8 cellular contexts compared by ENCODE assay signal in genomic region chr15:90266061-90266431, GRCh38. TPM values are rescaled to one million over a fixed set of nuclear protein-coding genes. Genes with fewer than 3 reads are reported as not detected.
DNase-seq lines count a peak whose midpoint lies in the region; ATAC-seq, FAIRE-seq and TF ChIP-seq lines count a peak whose summit lies in the region.

No MANE protein-coding gene starts in this region.

- FAIRE-seq in H1 (lab: Jason Lieb, UNC) = no peak

- no peak for TF ChIP-seq POLR2A in H1 (IDR thresholded peaks at IDR 0.05; ENCODE audit: control extremely low read depth in 1 of 2, low read depth in 2 of 2, low read length in 2 of 2)

- TF ChIP-seq EP300 in H1 (IDR thresholded peaks at IDR 0.05; ENCODE audit: borderline replicate concordance in 1 of 2, low read depth in 2 of 2, low read length in 2 of 2) = no peak

- H3K23me2 ChIP-seq in H1 (ENCODE audit: low read depth, low read length) = peaks cover 10% of the 10 kb centered on the region

- H3K4me1 ChIP-seq in BLaER1 treated with 17β-estradiol and CSF1 and Interleukin-3, amounts not matched to agents 10 nM and 100 nM = peaks cover 52 to 70% (median 61%) of the 10 kb centered on the region in 10 experiments
- peaks cover 0 to 15% (median 7%) of the 10 kb centered on the region in 4 experiments; a peak in 5 of 7 replicates for H3K4me1 ChIP-seq in H1 (replicated peaks in 1 of 4; ENCODE audit: control insufficient read depth in 3 of 4, insufficient read depth in 4 of 4, low read length in 3 of 4)

- peaks cover 13 to 43% (median 42%) of the 10 kb centered on the region in 11 experiments for H3K36me3 ChIP-seq in BLaER1 treated with 17β-estradiol and CSF1 and Interleukin-3, amounts not matched to agents 10 nM and 100 nM
- peaks cover 0 to 24% (median 9%) of the 10 kb centered on the region in 4 experiments; a peak in 6 of 8 replicates for H3K36me3 ChIP-seq in H1 (ENCODE audit: control insufficient read depth in 2 of 4, insufficient read depth in 4 of 4, low read length in 3 of 4)

- peak overlapping the region; percentile 26; the same call in 1 of the 2 replicates for H2AFZ ChIP-seq in H1 (ENCODE audit: low read length)

- ATAC-seq in GM19438 (IDR thresholded peaks at IDR 0.05; ENCODE audit: low read depth, unreplicated experiment) = peak; percentile 17
- ATAC-seq in GM18520 (IDR thresholded peaks at IDR 0.05; ENCODE audit: unreplicated experiment) = no peak

- no peak overlapping the region for H3K14ac ChIP-seq in H1 (ENCODE audit: insufficient read length)

- peak overlapping the region; percentile 86 to 97 (median 94) for H3K27ac ChIP-seq in BLaER1 treated with 17β-estradiol and CSF1 and Interleukin-3, amounts not matched to agents 10 nM and 100 nM
- H3K27ac ChIP-seq in H1 (ENCODE audit: low read depth, low read length) = peak overlapping the region; percentile 88

- no peaks in the 10 kb centered on the region for H3K27me3 ChIP-seq in BLaER1 treated with 17β-estradiol and CSF1 and Interleukin-3, amounts not matched to agents 10 nM and 100 nM
- H3K27me3 ChIP-seq in H1 (replicated peaks in 1 of 4; ENCODE audit: control insufficient read depth in 3 of 4, extremely low read depth in 1 of 4, insufficient read depth in 3 of 4, low read length in 3 of 4) = no peaks in the 10 kb centered on the region

- peak overlapping the region; percentile 27 for H4K5ac ChIP-seq in H1 (ENCODE audit: insufficient read length, low read depth, low read length)

- no peak overlapping the region for H2BK20ac ChIP-seq in H1 (ENCODE audit: low read length)

- peak overlapping the region; percentile 97 for H2BK12ac ChIP-seq in H1 (ENCODE audit: low read depth, low read length)

- POLR2A ChIA-PET in H1 (lab: Charles Lee; ENCODE audit: partially characterized antibody) = interaction anchor here (0.6 to 1.2 kb wide), 13 partner anchors 8 to 692 kb away, joined by 3 to 6 read pairs (median 3); partner anchors contain the start of gene TTLL13

- CTCF ChIA-PET in H1 (lab: Charles Lee; ENCODE audit: partially characterized antibody) = interaction anchor here (1.0 to 2.2 kb wide), 3 partner anchors 10 to 32 kb away, joined by 4 to 8 read pairs (median 4); partner anchors contain the start of genes CIB1 and GDPGP1

- H4K8ac ChIP-seq in H1 (ENCODE audit: extremely low read depth, insufficient read depth, low read length) = peak overlapping the region; percentile 96

- no peak for TF ChIP-seq CTCF in H1 (IDR thresholded peaks at IDR 0.05; ENCODE audit: control extremely low read depth in 1 of 3, insufficient read depth in 1 of 3, low read depth in 1 of 3, low read length in 3 of 3)

- peaks cover 12 to 55% of the 10 kb centered on the region in 2 experiments for H3K79me2 ChIP-seq in H1 (ENCODE audit: control insufficient read depth in 1 of 2, insufficient read depth in 2 of 2, low read length in 2 of 2)

- no peak for TF ChIP-seq RAD21 in H1 (IDR thresholded peaks at IDR 0.05 in 1 of 2, conservative IDR thresholded peaks at IDR 0.05 in 1 of 2; ENCODE audit: low read depth in 2 of 2, low read length in 2 of 2)

- H3K4me3 ChIP-seq in BLaER1 treated with 17β-estradiol and CSF1 and Interleukin-3, amounts not matched to agents 10 nM and 100 nM = peak overlapping the region; percentile 69 to 90 (median 77)
- H3K4me3 ChIP-seq in H1 (ENCODE audit: extremely low read depth in 1 of 4, insufficient read depth in 2 of 4, low read depth in 3 of 4, low read length in 4 of 4) = peak overlapping the region; percentile 76 to 95 (median 87)

- WGBS in H1 (ENCODE audit: extremely low coverage in 1 of 2, insufficient coverage in 1 of 2, insufficient read length in 1 of 2, insufficient replicate concordance in 2 of 2, low coverage in 1 of 2, low lambda C conversion rate in 2 of 2, missing lambda C conversion rate in 1 of 2), 2 experiments = 1% methylated on average over 16 of the region's 16 CpGs; no CpG with 5 or more reads in 1 of the 2 experiments

- DNase-seq in LoVo (ENCODE audit: low spot score) (peak; percentile 35), H1 (ENCODE audit: low read depth in 1 of 2, low spot score in 2 of 2) (peak in 1 of 2 experiments; percentile 70), mucosa of gallbladder (ENCODE audit: low spot score) (peak; percentile 35)
- peak; percentile 62 for DNase-seq in activated CD4-positive, alpha-beta T cell treated with anti-CD3 and anti-CD28 coated beads for 48 hours
- DNase-seq in stimulated activated naive CD4-positive, alpha-beta T cell treated with Interleukin-2 at 50 U/mL for 16 hours (lab: John Stamatoyannopoulos, UW) = peak; percentile 28

- H3K4ac ChIP-seq in H1 (replicated peaks; ENCODE audit: insufficient read length, low read depth, low read length) = peak overlapping the region; percentile 96

- peak overlapping the region; percentile 84 to 99 (median 96) for H3K4me2 ChIP-seq in BLaER1 treated with 17β-estradiol and CSF1 and Interleukin-3, amounts not matched to agents 10 nM and 100 nM
- peak overlapping the region; percentile 74 to 94 for H3K4me2 ChIP-seq in H1 (ENCODE audit: insufficient read depth in 1 of 2, low read depth in 2 of 2, low read length in 2 of 2)

- H3K18ac ChIP-seq in H1 (ENCODE audit: extremely low read depth, low read length) = peak overlapping the region; percentile 96

- peak overlapping the region; percentile 61; the same call in 1 of the 2 replicates for H2BK15ac ChIP-seq in H1 (ENCODE audit: low read length)

- H2AK5ac ChIP-seq in H1 (ENCODE audit: low read depth, low read length) = no peak overlapping the region

- no peaks in the 10 kb centered on the region for H3K9me3 ChIP-seq in BLaER1 treated with 17β-estradiol and CSF1 and Interleukin-3, amounts not matched to agents 10 nM and 100 nM (replicated peaks in 1 of 11)
- no peaks in the 10 kb centered on the region for H3K9me3 ChIP-seq in H1 (ENCODE audit: insufficient read depth in 2 of 2, low read depth in 1 of 2, low read length in 1 of 2)

- no peak overlapping the region for H2BK120ac ChIP-seq in H1 (replicated peaks; ENCODE audit: low read depth, low read length)

- H3K9ac ChIP-seq in BLaER1 treated with 17β-estradiol and CSF1 and Interleukin-3, amounts not matched to agents 10 nM and 100 nM = peak overlapping the region; percentile 83 to 96 (median 93)
- peak overlapping the region in 3 of 4 experiments; percentile 87 to 95 (median 92); a peak in 6 of 7 replicates for H3K9ac ChIP-seq in H1 (replicated peaks in 1 of 4; ENCODE audit: extremely low read depth in 1 of 4, low read depth in 3 of 4, low read length in 3 of 4)

- peaks cover 5% of the 10 kb centered on the region for H3K79me1 ChIP-seq in H1 (ENCODE audit: low read depth, low read length)

- H3K56ac ChIP-seq in H1 (replicated peaks; ENCODE audit: insufficient read length, low read depth, low read length) = peak overlapping the region; percentile 93

- peak overlapping the region; percentile 100 for H2BK5ac ChIP-seq in H1 (ENCODE audit: low read depth, low read length)

- H4K20me1 ChIP-seq in BLaER1 treated with 17β-estradiol and CSF1 and Interleukin-3, amounts not matched to agents 10 nM and 100 nM = peaks cover 19 to 49% (median 45%) of the 10 kb centered on the region in 11 experiments; a peak in 20 of 22 replicates
- peaks cover 0 to 7% of the 10 kb centered on the region in 2 experiments for H4K20me1 ChIP-seq in H1 (replicated peaks in 1 of 2; ENCODE audit: control insufficient read depth in 1 of 2, insufficient read depth in 2 of 2, low read length in 2 of 2)

- H4K91ac ChIP-seq in H1 (replicated peaks; ENCODE audit: insufficient read length, low read length) = peak overlapping the region; percentile 5

- no peak overlapping the region for H3K23ac ChIP-seq in H1 (ENCODE audit: insufficient read length)

RNA-seq across cellular contexts. Expression of gene NGRN, which starts 0.6 kb away (rescaled TPM):
- total RNA-seq in H1 (2021; fragmentation: NEBNext Ultra II Directional; extraction: Animal tissue kit (Norgen Biotek cat#: 25700)) = 101 and 102 TPM in 2 replicates
- polyA plus RNA-seq in H1 (2011; rRNA removed) = 59.4 and 60.1 TPM in 2 replicates
- 79.9 TPM for polyA plus RNA-seq in H1 (2011; cell fraction: cytosol; rRNA removed)
- 44.8 TPM for polyA plus RNA-seq in H1 (2011; cell fraction: nucleus; rRNA removed)
- 65.6 to 86.2 TPM (median 72.5 TPM) in 4 replicates for polyA plus RNA-seq in H1 (2012, experiment 1 of 2)
- polyA plus RNA-seq in H1 (2012, experiment 2 of 2) = 48.2 TPM
- 61.7 TPM for polyA plus RNA-seq in H1 (2013, experiment 1 of 2)
- 61.3 TPM for polyA plus RNA-seq in H1 (2013, experiment 2 of 2)
- 50.6 and 54.8 TPM in 2 replicates for polyA minus RNA-seq in H1 (2011; rRNA and poly(A)+ RNA removed)
- 22.3 TPM for polyA minus RNA-seq in H1 (2011; cell fraction: cytosol; rRNA and poly(A)+ RNA removed)
- polyA minus RNA-seq in H1 (2011; cell fraction: nucleus; rRNA and poly(A)+ RNA removed) = 29.1 TPM
- 91.8 TPM for total RNA-seq in mucosa of gallbladder

RNA-seq across cellular contexts. Expression of gene TTLL13, which starts 16.7 kb away (rescaled TPM):
- 0.19 TPM in 1 of 2 replicates, not detected in the other for total RNA-seq in H1 (2021; fragmentation: NEBNext Ultra II Directional; extraction: Animal tissue kit (Norgen Biotek cat#: 25700))
- 0.03 and 0.05 TPM in 2 replicates for polyA plus RNA-seq in H1 (2011; rRNA removed)
- polyA plus RNA-seq in H1 (2011; cell fraction: cytosol; rRNA removed) = not detected
- 0.16 TPM for polyA plus RNA-seq in H1 (2011; cell fraction: nucleus; rRNA removed)
- 0.39 TPM in 1 of 4 replicates, not detected in the others for polyA plus RNA-seq in H1 (2012, experiment 1 of 2)
- polyA plus RNA-seq in H1 (2012, experiment 2 of 2) = not detected
- 0.02 TPM for polyA plus RNA-seq in H1 (2013, experiment 1 of 2)
- polyA plus RNA-seq in H1 (2013, experiment 2 of 2) = 0.04 TPM
- polyA minus RNA-seq in H1 (2011; rRNA and poly(A)+ RNA removed) = 0.09 and 0.27 TPM in 2 replicates
- not detected for polyA minus RNA-seq in H1 (2011; cell fraction: cytosol; rRNA and poly(A)+ RNA removed)
- polyA minus RNA-seq in H1 (2011; cell fraction: nucleus; rRNA and poly(A)+ RNA removed) = not detected
- total RNA-seq in mucosa of gallbladder = 0.32 TPM

RNA-seq across cellular contexts. Expression of gene GDPGP1, which starts 32.0 kb away (rescaled TPM):
- total RNA-seq in H1 (2021; fragmentation: NEBNext Ultra II Directional; extraction: Animal tissue kit (Norgen Biotek cat#: 25700)) = 3.7 and 5.6 TPM in 2 replicates
- polyA plus RNA-seq in H1 (2011; rRNA removed) = 1.8 and 3.0 TPM in 2 replicates
- polyA plus RNA-seq in H1 (2011; cell fraction: cytosol; rRNA removed) = 2.1 TPM
- 4.1 TPM for polyA plus RNA-seq in H1 (2011; cell fraction: nucleus; rRNA removed)
- 2.3 to 4.1 TPM (median 3.7 TPM) in 4 replicates for polyA plus RNA-seq in H1 (2012, experiment 1 of 2)
- polyA plus RNA-seq in H1 (2012, experiment 2 of 2) = 2.6 TPM
- 1.9 TPM for polyA plus RNA-seq in H1 (2013, experiment 1 of 2)
- 1.5 TPM for polyA plus RNA-seq in H1 (2013, experiment 2 of 2)
- 9.6 and 10.3 TPM in 2 replicates for polyA minus RNA-seq in H1 (2011; rRNA and poly(A)+ RNA removed)
- 4.4 TPM for polyA minus RNA-seq in H1 (2011; cell fraction: cytosol; rRNA and poly(A)+ RNA removed)
- 9.9 TPM for polyA minus RNA-seq in H1 (2011; cell fraction: nucleus; rRNA and poly(A)+ RNA removed)
- 12.6 TPM for total RNA-seq in mucosa of gallbladder

RNA-seq across cellular contexts. Expression of gene CIB1, which starts 32.3 kb away (rescaled TPM):
- 26.0 and 29.1 TPM in 2 replicates for total RNA-seq in H1 (2021; fragmentation: NEBNext Ultra II Directional; extraction: Animal tissue kit (Norgen Biotek cat#: 25700))
- polyA plus RNA-seq in H1 (2011; rRNA removed) = 50.4 and 63.5 TPM in 2 replicates
- polyA plus RNA-seq in H1 (2011; cell fraction: cytosol; rRNA removed) = 38.4 TPM
- polyA plus RNA-seq in H1 (2011; cell fraction: nucleus; rRNA removed) = 45.0 TPM
- polyA plus RNA-seq in H1 (2012, experiment 1 of 2) = 23.9 to 40.2 TPM (median 38.3 TPM) in 4 replicates
- polyA plus RNA-seq in H1 (2012, experiment 2 of 2) = 39.5 TPM
- 34.1 TPM for polyA plus RNA-seq in H1 (2013, experiment 1 of 2)
- polyA plus RNA-seq in H1 (2013, experiment 2 of 2) = 34.8 TPM
- 11.5 and 15.4 TPM in 2 replicates for polyA minus RNA-seq in H1 (2011; rRNA and poly(A)+ RNA removed)
- 10.4 TPM for polyA minus RNA-seq in H1 (2011; cell fraction: cytosol; rRNA and poly(A)+ RNA removed)
- polyA minus RNA-seq in H1 (2011; cell fraction: nucleus; rRNA and poly(A)+ RNA removed) = 5.3 TPM
- total RNA-seq in mucosa of gallbladder = 106 TPM
